ENCODE assay signal across 1 cellular context in genomic region chr19:10517361-10517759, GRCh38.
TF ChIP-seq lines count a peak whose summit lies in the region.

Gene S1PR5, minus strand, starts transcription at chr19:10517447. Its CDS starts 2,436 bp downstream, at chr19:10515011.

TF ChIP-seq in H1, 55 proteins besides CTCF, POLR2A, EP300 and RAD21 (continued from another document):
- TF ChIP-seq POLR2AphosphoS5 (IDR thresholded peaks at IDR 0.05; ENCODE audit: low read depth, low read length) (no peak), YY1 (IDR thresholded peaks at IDR 0.05; ENCODE audit: low read depth, low read length) (0 out of 2 replicates have a peak, but pooled peaks have one; percentile 35), BCL11A (IDR thresholded peaks at IDR 0.05; ENCODE audit: low read depth in 2 of 2, low read length in 2 of 2) (no peak), USF2 (IDR thresholded peaks at IDR 0.05; ENCODE audit: low read length) (no peak), CBX8 (IDR thresholded peaks at IDR 0.05; ENCODE audit: borderline replicate concordance, low read depth, low read length) (no peak), TBP (IDR thresholded peaks at IDR 0.05; ENCODE audit: low read depth, low read length) (no peak), ATF3 (IDR thresholded peaks at IDR 0.05; ENCODE audit: insufficient read depth, low read depth, low read length) (no peak), SP4 (IDR thresholded peaks at IDR 0.05; ENCODE audit: low read length) (no peak), SAP30 (IDR thresholded peaks at IDR 0.05; ENCODE audit: insufficient read depth, insufficient replicate concordance, low read length) (no peak), HDAC2 (IDR thresholded peaks at IDR 0.05; ENCODE audit: borderline replicate concordance in 1 of 2, low read depth in 2 of 2, low read length in 2 of 2) (no peak; a peak in 1 of 4 replicates), SP1 (IDR thresholded peaks at IDR 0.05; ENCODE audit: low read depth, low read length) (no peak), SIRT6 (IDR thresholded peaks at IDR 0.05; ENCODE audit: low read length) (no peak), BRCA1 (IDR thresholded peaks at IDR 0.05; ENCODE audit: low read depth, low read length) (no peak), ZNF274 (IDR thresholded peaks at IDR 0.05; ENCODE audit: borderline replicate concordance, extremely low read depth, low read length) (no peak), SIN3A (conservative IDR thresholded peaks at IDR 0.05 in 1 of 2, IDR thresholded peaks at IDR 0.05 in 1 of 2; ENCODE audit: low read depth in 1 of 2, low read length in 2 of 2) (no peak), MAFK (IDR thresholded peaks at IDR 0.05; ENCODE audit: low read depth, low read length) (no peak), CTBP2 (IDR thresholded peaks at IDR 0.05; ENCODE audit: borderline replicate concordance, insufficient read depth, insufficient read length, low read length) (no peak), PHF8 (conservative IDR thresholded peaks at IDR 0.05; ENCODE audit: low read depth, low read length) (0 out of 2 replicates have a peak, but pooled peaks have one; percentile 0), EZH2 (IDR thresholded peaks at IDR 0.05; ENCODE audit: low read depth, low read length, severe bottlenecking) (peak; percentile 8), E2F6 (IDR thresholded peaks at IDR 0.05) (no peak; the same call in 1 of the 2 replicates), JUND (IDR thresholded peaks at IDR 0.05; ENCODE audit: low read length) (no peak), CHD7 (IDR thresholded peaks at IDR 0.05; ENCODE audit: insufficient replicate concordance, low read length) (no peak), GABPA (IDR thresholded peaks at IDR 0.05; ENCODE audit: borderline replicate concordance, insufficient read depth, low read length) (no peak), KDM1A (IDR thresholded peaks at IDR 0.05; ENCODE audit: borderline replicate concordance, low read length) (0 out of 2 replicates have a peak, but pooled peaks have one; percentile 17), NANOG (IDR thresholded peaks at IDR 0.05; ENCODE audit: insufficient read depth, low read depth, low read length, poor library complexity, severe bottlenecking) (no peak), RXRA (IDR thresholded peaks at IDR 0.05; ENCODE audit: insufficient read depth, low read depth, low read length) (no peak), RFX5 (IDR thresholded peaks at IDR 0.05; ENCODE audit: borderline replicate concordance, low read depth, low read length) (no peak), KDM5A (IDR thresholded peaks at IDR 0.05; ENCODE audit: low read length) (no peak), CHD1 (IDR thresholded peaks at IDR 0.05; ENCODE audit: low read depth, low read length) (no peak), GTF2F1 (IDR thresholded peaks at IDR 0.05; ENCODE audit: borderline replicate concordance, low read depth, low read length) (no peak), FOSL1 (IDR thresholded peaks at IDR 0.05; ENCODE audit: insufficient read depth, low read depth, low read length) (no peak), SUZ12 (IDR thresholded peaks at IDR 0.05; ENCODE audit: low read length) (no peak; the same call in 1 of the 2 replicates), HDAC6 (IDR thresholded peaks at IDR 0.05; ENCODE audit: low read depth, low read length) (no peak), CEBPB (IDR thresholded peaks at IDR 0.05; ENCODE audit: low read depth, low read length) (no peak), BACH1 (IDR thresholded peaks at IDR 0.05; ENCODE audit: low read length) (no peak), TEAD4 (IDR thresholded peaks at IDR 0.05; ENCODE audit: low read depth, low read length) (no peak), ATF2 (IDR thresholded peaks at IDR 0.05; ENCODE audit: low read length) (no peak), EGR1 (IDR thresholded peaks at IDR 0.05; ENCODE audit: borderline replicate concordance, low read depth, low read length) (peak; percentile 14; the same call in 1 of the 2 replicates), TAF1 (IDR thresholded peaks at IDR 0.05; ENCODE audit: low read depth, low read length) (no peak), TAF7 (optimal IDR thresholded peaks at IDR 0.05; ENCODE audit: borderline replicate concordance, low read depth, low read length) (no peak), POU5F1 (IDR thresholded peaks at IDR 0.05; ENCODE audit: low read depth, low read length) (no peak)
